ENCODE assay signal across 9 cellular contexts in genomic region chr16:49463529-49463928, GRCh38.
A peak's percentile ranks its signal among the peaks of the same experiment; 100 is the strongest.
DNase-seq lines count a peak whose midpoint lies in the region; ATAC-seq and TF ChIP-seq lines count a peak whose summit lies in the region.
"Had no signal": no experiment of that assay in that cellular context is flagged by ENCODE, and none has a peak within 500 bp of the region (broad histone marks: within the 10 kb centered on the region; RNA-seq: fewer than 3 reads in every experiment).

No MANE protein-coding gene starts in this region.

- H3K4me3 Mint-ChIP-seq in stimulated activated naive B cell treated with anti-CD40 and anti-IgM and Interleukin-4, amounts not matched to agents 10 μg/mL and 1 μg/mL and 100 μg/mL, for 72 hours: peak overlapping the region in 1 of 2 donors; percentile 25
- H3K4me3 Mint-ChIP-seq in Calu3 (ENCODE audit: low read depth, unreplicated experiment): no peak overlapping the region

- POLR2A ChIA-PET in SK-N-SH (lab: Yijun Ruan, JAX): interaction anchor here (0.5 kb wide), 1 partner anchor 10 kb away, joined by 4 read pairs; no protein-coding TSS in a partner anchor
- POLR2A ChIA-PET in PC-9 (lab: Charles Lee; ENCODE audit: unreplicated experiment): interaction anchor here (0.7 kb wide), 1 partner anchor 1512 kb away, joined by 4 read pairs; no protein-coding TSS in a partner anchor

- H2AFZ ChIP-seq in SK-N-SH (ENCODE audit: low read depth) (no peak overlapping the region; the same call in 1 of the 2 replicates), PC-9 (no peak overlapping the region)

- WGBS in SK-N-SH (ENCODE audit: low lambda C conversion rate): 64% methylated on average over 6 of the region's 7 CpGs

- no peak overlapping the region for H3K27ac ChIP-seq in colonic mucosa
- H3K27ac ChIP-seq in SK-N-SH (ENCODE audit: low read depth in 2 of 2, low read length in 1 of 2): no peak overlapping the region
- H3K27ac ChIP-seq in PC-9: no peak overlapping the region

- no peaks in the 10 kb centered on the region for H4K20me1 ChIP-seq in SK-N-SH (ENCODE audit: insufficient read depth)
- no peaks in the 10 kb centered on the region for H4K20me1 ChIP-seq in PC-9 (ENCODE audit: insufficient read depth)

- no peak for TF ChIP-seq CTCF in colonic mucosa (IDR thresholded peaks at IDR 0.05)
- no peak for TF ChIP-seq CTCF in SK-N-SH (IDR thresholded peaks at IDR 0.05)
- TF ChIP-seq CTCF in Calu3 (IDR thresholded peaks at IDR 0.05; ENCODE audit: unreplicated experiment): no peak
- TF ChIP-seq CTCF in PC-9 (conservative IDR thresholded peaks at IDR 0.05): no peak

- H3K9me3 Mint-ChIP-seq in stimulated activated naive B cell treated with anti-CD40 and anti-IgM and Interleukin-4, amounts not matched to agents 10 μg/mL and 1 μg/mL and 100 μg/mL, for 72 hours: no peaks in the 10 kb centered on the region
- no peaks in the 10 kb centered on the region for H3K9me3 Mint-ChIP-seq in Calu3 (ENCODE audit: low read depth, unreplicated experiment)

- H3K9ac ChIP-seq in colonic mucosa (ENCODE audit: low read depth in 2 of 2, low read length in 2 of 2) (no peak overlapping the region), SK-N-SH (no peak overlapping the region)

- H3K79me2 ChIP-seq in SK-N-SH (ENCODE audit: insufficient read depth) (no peaks in the 10 kb centered on the region), PC-9 (ENCODE audit: low read depth) (no peaks in the 10 kb centered on the region)

- H3K4me3 ChIP-seq in colonic mucosa: no peak overlapping the region
- no peak overlapping the region for H3K4me3 ChIP-seq in SK-N-SH (ENCODE audit: low read depth in 2 of 2, low read length in 1 of 2)
- H3K4me3 ChIP-seq in PC-9: no peak overlapping the region

- peaks cover 0 to 5% of the 10 kb centered on the region in 2 donors for H3K27me3 Mint-ChIP-seq in stimulated activated naive B cell treated with anti-CD40 and anti-IgM and Interleukin-4, amounts not matched to agents 10 μg/mL and 1 μg/mL and 100 μg/mL, for 72 hours
- H3K27me3 Mint-ChIP-seq in Calu3 (ENCODE audit: unreplicated experiment): peaks cover 91% of the 10 kb centered on the region

- H3K36me3 Mint-ChIP-seq in stimulated activated naive B cell treated with anti-CD40 and anti-IgM and Interleukin-4, amounts not matched to agents 10 μg/mL and 1 μg/mL and 100 μg/mL, for 72 hours: no peaks in the 10 kb centered on the region
- no peaks in the 10 kb centered on the region for H3K36me3 Mint-ChIP-seq in Calu3 (ENCODE audit: insufficient read depth, unreplicated experiment)

- no peak overlapping the region for H3K27ac Mint-ChIP-seq in stimulated activated naive B cell treated with anti-CD40 and anti-IgM and Interleukin-4, amounts not matched to agents 10 μg/mL and 1 μg/mL and 100 μg/mL, for 72 hours
- no peak overlapping the region for H3K27ac Mint-ChIP-seq in Calu3 (ENCODE audit: unreplicated experiment)

- no peaks in the 10 kb centered on the region for H3K27me3 ChIP-seq in colonic mucosa
- no peaks in the 10 kb centered on the region for H3K27me3 ChIP-seq in SK-N-SH (ENCODE audit: insufficient read depth)
- peaks cover 77% of the 10 kb centered on the region for H3K27me3 ChIP-seq in PC-9 (ENCODE audit: insufficient read depth, low read depth)

- H3K36me3 ChIP-seq in colonic mucosa (no peaks in the 10 kb centered on the region), SK-N-SH (replicated peaks in 1 of 2; ENCODE audit: control insufficient read depth in 1 of 2, insufficient read depth in 2 of 2, low read length in 1 of 2) (no peaks in the 10 kb centered on the region), PC-9 (ENCODE audit: low read depth) (no peaks in the 10 kb centered on the region)

- no peaks in the 10 kb centered on the region for H3K9me2 ChIP-seq in SK-N-SH
- H3K9me2 ChIP-seq in PC-9 (ENCODE audit: insufficient read depth): no peaks in the 10 kb centered on the region

- H3K4me1 ChIP-seq in colonic mucosa (no peaks in the 10 kb centered on the region), SK-N-SH (ENCODE audit: control insufficient read depth in 1 of 2, insufficient read depth in 2 of 2, low read depth in 1 of 2, low read length in 1 of 2) (no peaks in the 10 kb centered on the region), PC-9 (replicated peaks; ENCODE audit: insufficient read depth) (no peaks in the 10 kb centered on the region)

- no peaks in the 10 kb centered on the region for H3K9me3 ChIP-seq in colonic mucosa
- no peaks in the 10 kb centered on the region for H3K9me3 ChIP-seq in SK-N-SH
- no peaks in the 10 kb centered on the region for H3K9me3 ChIP-seq in PC-9 (ENCODE audit: insufficient read depth, low read depth)

- peak; percentile 95 for ATAC-seq in GM18909 (IDR thresholded peaks at IDR 0.05; ENCODE audit: poor library complexity, unreplicated experiment)
- ATAC-seq in HG03064 (IDR thresholded peaks at IDR 0.05; ENCODE audit: low read depth, unreplicated experiment): peak; percentile 91
- peak; percentile 83 to 85 for ATAC-seq in stimulated activated naive B cell treated with anti-CD40 and anti-IgM and Interleukin-4, amounts not matched to agents 10 μg/mL and 1 μg/mL and 100 μg/mL, for 72 hours (replicated peaks)
- ATAC-seq: HCT116 had no signal

- DNase-seq in T-helper 1 cell (peak; percentile 48 to 85 (median 71)), colonic mucosa (peak; percentile 42), SK-N-SH (no peak), Calu3 (no peak), PC-9 (no peak)
- DNase-seq in stimulated activated naive B cell treated with anti-CD40 and anti-IgM and Interleukin-4, amounts not matched to agents 10 μg/mL and 1 μg/mL and 100 μg/mL, for 72 hours: peak; percentile 34

- TF ChIP-seq RAD21 in SK-N-SH (IDR thresholded peaks at IDR 0.05; ENCODE audit: low read length): no peak

- H3K4me2 ChIP-seq in SK-N-SH: no peak overlapping the region
- no peak overlapping the region for H3K4me2 ChIP-seq in PC-9

- TF ChIP-seq EP300 in SK-N-SH (IDR thresholded peaks at IDR 0.05; ENCODE audit: borderline replicate concordance in 1 of 2, low read depth in 1 of 2, low read length in 1 of 2): no peak

- H3F3A ChIP-seq in SK-N-SH (replicated peaks; ENCODE audit: insufficient read depth) (no peaks in the 10 kb centered on the region), PC-9 (ENCODE audit: insufficient read depth, low read depth) (no peaks in the 10 kb centered on the region)

- CTCF ChIA-PET in SK-N-SH (lab: Yijun Ruan, JAX): interaction anchor here (1.1 kb wide), 1 partner anchor 8 kb away, joined by 4 read pairs; no protein-coding TSS in a partner anchor
- CTCF ChIA-PET in Calu3 (lab: Charles Lee): no interaction called here
- CTCF ChIA-PET in PC-9 (lab: Charles Lee): no interaction called here

- BruUV-seq in Calu3 (replicated peaks; lab: Mats Ljungman, UMichigan): no TSS peak
- BruUV-seq in PC-9 (replicated peaks; lab: Mats Ljungman, UMichigan): no TSS peak

- intact Hi-C loops in colonic mucosa (cut with DNase I) (no loop called here), Calu3 (cut with micrococcal nuclease; ENCODE audit: unreplicated experiment) (no loop called here), PC-9 (cut with micrococcal nuclease; ENCODE audit: unreplicated experiment) (no loop called here)

- peaks cover 15 to 17% of the 10 kb centered on the region in 2 donors for H3K4me1 Mint-ChIP-seq in stimulated activated naive B cell treated with anti-CD40 and anti-IgM and Interleukin-4, amounts not matched to agents 10 μg/mL and 1 μg/mL and 100 μg/mL, for 72 hours
- no peaks in the 10 kb centered on the region for H3K4me1 Mint-ChIP-seq in Calu3 (ENCODE audit: low read depth, unreplicated experiment)

TF ChIP-seq in SK-N-SH, 30 proteins besides CTCF, POLR2A, EP300 and RAD21:
- TF ChIP-seq FOSL2 (IDR thresholded peaks at IDR 0.05; ENCODE audit: borderline replicate concordance, low read depth) (no peak), NRF1 (IDR thresholded peaks at IDR 0.05; ENCODE audit: low read depth, low read length) (no peak), SIN3A (IDR thresholded peaks at IDR 0.05; ENCODE audit: borderline replicate concordance, low read depth, low read length) (no peak), RCOR1 (IDR thresholded peaks at IDR 0.05; ENCODE audit: low read length) (no peak), IRF3 (IDR thresholded peaks at IDR 0.05; ENCODE audit: low read depth, low read length) (no peak), PBX3 (IDR thresholded peaks at IDR 0.05) (no peak), YY1 (IDR thresholded peaks at IDR 0.05; ENCODE audit: low read depth) (no peak), JUND (IDR thresholded peaks at IDR 0.05) (no peak)

Comparison
In these comparisons a context has a peak if more than half of its experiments do, and no peak if none do; other contexts are left out.
1. DNase-seq: peak in T-helper 1 cell (5 of 5), colonic mucosa (single experiment) and stimulated activated naive B cell treated with anti-CD40 and anti-IgM and Interleukin-4, amounts not matched to agents 10 μg/mL and 1 μg/mL and 100 μg/mL, for 72 hours (single experiment); none in SK-N-SH (single experiment), Calu3 (single experiment) and PC-9 (0 of 2).
2. Peak in every context shown above with its lines, with median percentiles within 50 percentile points of each other: ATAC-seq.